Comparison of ENCODE assay signal across 9 cellular contexts in genomic region chrX:12890467-12890866, GRCh38. TPM values are rescaled to one million over a fixed set of nuclear protein-coding genes. Genes with fewer than 3 reads are reported as not detected.
DNase-seq lines count a peak whose midpoint lies in the region; ATAC-seq and TF ChIP-seq lines count a peak whose summit lies in the region.
"Had no signal": no experiment of that assay in that cellular context is flagged by ENCODE, and none has a peak within 500 bp of the region (broad histone marks: within the 10 kb centered on the region; RNA-seq: fewer than 3 reads in every experiment).

No MANE protein-coding gene starts in this region.

- peak overlapping the region; percentile 67 for H3K4me2 ChIP-seq in DOHH2 (ENCODE audit: low read length)

- H3K27me3 ChIP-seq in DOHH2 (ENCODE audit: control insufficient read depth, low read length) = no peaks in the 10 kb centered on the region
- no peaks in the 10 kb centered on the region for H3K27me3 ChIP-seq in uterus

- H3K9me2 ChIP-seq in DOHH2 (replicated peaks; ENCODE audit: control insufficient read depth, low read length) = no peaks in the 10 kb centered on the region

- intact Hi-C loops in activated T-helper 1 cell treated with anti-CD3 and anti-CD28 coated beads, Interleukin-12 subunit alpha, Interleukin-12 subunit beta, Interleukin-2, Interleukin-4 antibody, amounts not matched to agents 30 ng/mL and 10 ng/mL and 1 ng/mL, durations not matched to agents 14 hours and 24 hours and 36 hours (cut with micrococcal nuclease) = loop anchor here (1.0 to 10.0 kb wide), 7 partner anchors 11 to 1126 kb away; partner anchors contain the start of genes PRPS2 and TCEANC
- intact Hi-C loops in uterus (cut with DNase I; ENCODE audit: low total_unique reads) = no loop called here

- peaks cover 45% of the 10 kb centered on the region for H3K4me1 Mint-ChIP-seq in activated T-helper 1 cell treated with anti-CD3 and anti-CD28 coated beads, Interleukin-12 subunit alpha, Interleukin-12 subunit beta, Interleukin-2, Interleukin-4 antibody, amounts not matched to agents 30 ng/mL and 10 ng/mL and 1 ng/mL, durations not matched to agents 14 hours and 24 hours and 36 hours (ENCODE audit: low read depth)
- peaks cover 2% of the 10 kb centered on the region for H3K4me1 Mint-ChIP-seq in endothelial cell (ENCODE audit: unreplicated experiment)

- peak overlapping the region; percentile 59 for H3K4me3 ChIP-seq in DOHH2 (ENCODE audit: low read length)
- H3K4me3 ChIP-seq in uterus = no peak overlapping the region

- H3K36me3 ChIP-seq in DOHH2 (ENCODE audit: control insufficient read depth, low read length) (peaks cover 11% of the 10 kb centered on the region), uterus (no peaks in the 10 kb centered on the region)

- H3K36me3 Mint-ChIP-seq in activated T-helper 1 cell treated with anti-CD3 and anti-CD28 coated beads, Interleukin-12 subunit alpha, Interleukin-12 subunit beta, Interleukin-2, Interleukin-4 antibody, amounts not matched to agents 30 ng/mL and 10 ng/mL and 1 ng/mL, durations not matched to agents 14 hours and 24 hours and 36 hours (ENCODE audit: low read depth) = no peaks in the 10 kb centered on the region
- no peaks in the 10 kb centered on the region for H3K36me3 Mint-ChIP-seq in endothelial cell (ENCODE audit: low read depth, unreplicated experiment)

- H3K9me3 ChIP-seq in DOHH2 (ENCODE audit: control insufficient read depth, insufficient read depth, low read length) (no peaks in the 10 kb centered on the region), uterus (no peaks in the 10 kb centered on the region)

- H3K27ac ChIP-seq in DOHH2 (ENCODE audit: low read depth, low read length) (peak overlapping the region; percentile 84), uterus (no peak overlapping the region)

- ATAC-seq in GM19463 (IDR thresholded peaks at IDR 0.05; ENCODE audit: unreplicated experiment) (peak; percentile 54), HG03196 (IDR thresholded peaks at IDR 0.05; ENCODE audit: unreplicated experiment) (peak; percentile 63)

- TF ChIP-seq CTCF in DOHH2 (IDR thresholded peaks at IDR 0.05; ENCODE audit: low read depth, low read length, poor library complexity, severe bottlenecking) = no peak
- no peak for TF ChIP-seq CTCF in uterus (IDR thresholded peaks at IDR 0.05)
- no peak for TF ChIP-seq CTCF in endothelial cell (IDR thresholded peaks at IDR 0.05; ENCODE audit: unreplicated experiment)

- peaks cover 2% of the 10 kb centered on the region for H3K27me3 Mint-ChIP-seq in activated T-helper 1 cell treated with anti-CD3 and anti-CD28 coated beads, Interleukin-12 subunit alpha, Interleukin-12 subunit beta, Interleukin-2, Interleukin-4 antibody, amounts not matched to agents 30 ng/mL and 10 ng/mL and 1 ng/mL, durations not matched to agents 14 hours and 24 hours and 36 hours (ENCODE audit: insufficient read depth)
- H3K27me3 Mint-ChIP-seq in endothelial cell (ENCODE audit: unreplicated experiment) = no peaks in the 10 kb centered on the region

- TF ChIP-seq POLR2A in uterus (IDR thresholded peaks at IDR 0.05) = no peak

- H4K20me1 ChIP-seq in DOHH2 (ENCODE audit: control insufficient read depth, insufficient read depth, low read depth, low read length) = no peaks in the 10 kb centered on the region

- H3K4me3 Mint-ChIP-seq in activated T-helper 1 cell treated with anti-CD3 and anti-CD28 coated beads, Interleukin-12 subunit alpha, Interleukin-12 subunit beta, Interleukin-2, Interleukin-4 antibody, amounts not matched to agents 30 ng/mL and 10 ng/mL and 1 ng/mL, durations not matched to agents 14 hours and 24 hours and 36 hours = peak overlapping the region; percentile 61
- no peak overlapping the region for H3K4me3 Mint-ChIP-seq in endothelial cell (ENCODE audit: unreplicated experiment)

- no peaks in the 10 kb centered on the region for H3K9me3 Mint-ChIP-seq in activated T-helper 1 cell treated with anti-CD3 and anti-CD28 coated beads, Interleukin-12 subunit alpha, Interleukin-12 subunit beta, Interleukin-2, Interleukin-4 antibody, amounts not matched to agents 30 ng/mL and 10 ng/mL and 1 ng/mL, durations not matched to agents 14 hours and 24 hours and 36 hours
- no peaks in the 10 kb centered on the region for H3K9me3 Mint-ChIP-seq in endothelial cell (ENCODE audit: unreplicated experiment)

- peak overlapping the region; percentile 81 for H3K27ac Mint-ChIP-seq in activated T-helper 1 cell treated with anti-CD3 and anti-CD28 coated beads, Interleukin-12 subunit alpha, Interleukin-12 subunit beta, Interleukin-2, Interleukin-4 antibody, amounts not matched to agents 30 ng/mL and 10 ng/mL and 1 ng/mL, durations not matched to agents 14 hours and 24 hours and 36 hours
- no peak overlapping the region for H3K27ac Mint-ChIP-seq in endothelial cell (ENCODE audit: unreplicated experiment)

- H3F3A ChIP-seq in DOHH2 (ENCODE audit: control insufficient read depth, insufficient read depth) = peaks cover 3% of the 10 kb centered on the region; the same call in 1 of the 2 replicates

- H3K4me1 ChIP-seq in DOHH2 (ENCODE audit: control insufficient read depth, low read length) = peaks cover 51% of the 10 kb centered on the region
- H3K4me1 ChIP-seq in uterus = no peaks in the 10 kb centered on the region

- DNase-seq in activated T-helper 1 cell treated with anti-CD3 and anti-CD28 coated beads, Interleukin-12 subunit alpha, Interleukin-12 subunit beta, Interleukin-2, Interleukin-4 antibody, amounts not matched to agents 30 ng/mL and 10 ng/mL and 1 ng/mL, durations not matched to agents 14 hours and 24 hours and 36 hours (ENCODE audit: low spot score) = peak; percentile 2
- DNase-seq in NCI-H774 (lab: John Stamatoyannopoulos, UW) (no peak), uterus (no peak), endothelial cell (ENCODE audit: low spot score) (no peak), mucosa of gallbladder (ENCODE audit: low spot score) (no peak)

- no peaks in the 10 kb centered on the region for H3K79me2 ChIP-seq in DOHH2 (ENCODE audit: control insufficient read depth, low read length)

RNA-seq across cellular contexts. Expression of gene TLR8, which starts 16.0 kb away (rescaled TPM):
- not detected in 2 replicates for total RNA-seq in activated T-helper 1 cell treated with anti-CD3 and anti-CD28 coated beads, Interleukin-12 subunit alpha, Interleukin-12 subunit beta, Interleukin-2, Interleukin-4 antibody, amounts not matched to agents 30 ng/mL and 10 ng/mL and 1 ng/mL, durations not matched to agents 14 hours and 24 hours and 36 hours
- under 1 TPM in 3 of 4 donors, not detected in 1; 0.29 to 0.55 (median 0.55) TPM for total RNA-seq in uterus
- total RNA-seq in endothelial cell (ENCODE audit: unreplicated experiment) = not detected
- 1.4 TPM for total RNA-seq in mucosa of gallbladder
- total RNA-seq: myocyte had no signal

RNA-seq across cellular contexts. Expression of gene TLR7, which starts 23.6 kb away (rescaled TPM):
- 0.07 and 0.10 TPM in 2 replicates for total RNA-seq in activated T-helper 1 cell treated with anti-CD3 and anti-CD28 coated beads, Interleukin-12 subunit alpha, Interleukin-12 subunit beta, Interleukin-2, Interleukin-4 antibody, amounts not matched to agents 30 ng/mL and 10 ng/mL and 1 ng/mL, durations not matched to agents 14 hours and 24 hours and 36 hours
- 1 to 10 TPM in 1 of 4 donors, under 1 TPM in 2, not detected in 1; 0.29 to 2.2 (median 0.40) TPM for total RNA-seq in uterus
- total RNA-seq in endothelial cell (ENCODE audit: unreplicated experiment) = not detected
- total RNA-seq in mucosa of gallbladder = 4.3 TPM
- total RNA-seq: myocyte had no signal
